In genomic region chr16:14301150-14302030, GRCh38 we compare ENCODE assay signal across 8 cellular contexts.
DNase-seq lines count a peak whose midpoint lies in the region; TF ChIP-seq lines count a peak whose summit lies in the region.

No MANE protein-coding gene starts in this region.

- intact Hi-C loops in Caco-2 (cut with micrococcal nuclease; ENCODE audit: unreplicated experiment): loop anchor here (1.0 to 2.0 kb wide), 2 partner anchors 63 to 228 kb away; no protein-coding TSS in a partner anchor
- intact Hi-C loops in activated CD4-positive, alpha-beta memory T cell treated with anti-CD3 and anti-CD28 coated beads for 36 hours (cut with micrococcal nuclease): loop anchor here (1.0 to 2.0 kb wide), 2 partner anchors 228 to 329 kb away; partner anchors contain the start of gene PARN

- POLR2A ChIA-PET in Caco-2 (lab: Charles Lee): no interaction called here
- POLR2A ChIA-PET in activated CD4-positive, alpha-beta memory T cell treated with anti-CD3 and anti-CD28 coated beads for 36 hours (lab: Charles Lee): no interaction called here

- H3K14ac ChIP-seq in trophoblast cell (ENCODE audit: low read length): peak overlapping the region; percentile 60

- H3K4me3 ChIP-seq in Caco-2 (ENCODE audit: low read depth, low read length) (peak overlapping the region; percentile 78), HFF-Myc (replicated peaks; ENCODE audit: low read depth, low read length) (peak overlapping the region; percentile 44), fibroblast of pulmonary artery (replicated peaks; ENCODE audit: low read depth, low read length) (peak overlapping the region; percentile 56), trophoblast cell (ENCODE audit: low read depth, low read length) (peak overlapping the region; percentile 69)

- H3K4me1 ChIP-seq in Caco-2: 0 out of 2 replicates have a peak, but pooled peaks cover 3% of the 10 kb centered on the region
- H3K4me1 ChIP-seq in trophoblast cell (ENCODE audit: control insufficient read depth in 1 of 2, insufficient read depth in 2 of 2, low read length in 2 of 2): peaks cover 5 to 6% of the 10 kb centered on the region in 2 experiments

- H4K91ac ChIP-seq in trophoblast cell (ENCODE audit: low read depth, low read length): peak overlapping the region; percentile 76

- H3K36me3 Mint-ChIP-seq in Caco-2 (ENCODE audit: insufficient read depth, unreplicated experiment): no peaks in the 10 kb centered on the region
- H3K36me3 Mint-ChIP-seq in activated CD4-positive, alpha-beta memory T cell treated with anti-CD3 and anti-CD28 coated beads for 36 hours: no peaks in the 10 kb centered on the region

- H3K4me3 Mint-ChIP-seq in Caco-2 (ENCODE audit: unreplicated experiment): peak overlapping the region; percentile 75
- peak overlapping the region; percentile 55 for H3K4me3 Mint-ChIP-seq in activated CD4-positive, alpha-beta memory T cell treated with anti-CD3 and anti-CD28 coated beads for 36 hours

- H3K27ac ChIP-seq in trophoblast cell (ENCODE audit: low read depth, low read length): peak overlapping the region; percentile 73

- peak overlapping the region; percentile 50 for H3K9ac ChIP-seq in trophoblast cell (ENCODE audit: low read length)

- peak overlapping the region; percentile 87 for H4K8ac ChIP-seq in trophoblast cell (ENCODE audit: low read depth, low read length)

- peak overlapping the region; percentile 74 for H2AFZ ChIP-seq in trophoblast cell (ENCODE audit: insufficient read depth, low read length, poor library complexity)

- H3K27me3 ChIP-seq in Caco-2 (replicated peaks; ENCODE audit: control insufficient read depth, insufficient read depth, low read length) (no peaks in the 10 kb centered on the region), trophoblast cell (ENCODE audit: insufficient read depth, low read length) (no peaks in the 10 kb centered on the region)

- peak overlapping the region; percentile 93 for H3K4me2 ChIP-seq in trophoblast cell (ENCODE audit: low read length)

- peak overlapping the region; percentile 73 for H4K12ac ChIP-seq in trophoblast cell (ENCODE audit: low read depth, low read length)

- H3K9me3 ChIP-seq in Caco-2 (no peaks in the 10 kb centered on the region), trophoblast cell (ENCODE audit: insufficient read depth, low read depth, low read length) (peaks cover 2% of the 10 kb centered on the region)

- DNase-seq in Caco-2 (peak in 1 of 2 experiments; percentile 17), HFF-Myc (ENCODE audit: extremely low read depth, low read depth) (no peak), fibroblast of pulmonary artery (ENCODE audit: low read depth) (no peak), trophoblast cell (peak; percentile 23 to 56), inferior parietal cortex (ENCODE audit: extremely low spot score) (no peak), Kasumi-1 (lab: John Stamatoyannopoulos, UW) (no peak), NK-92 (lab: John Stamatoyannopoulos, UW; ENCODE audit: unreplicated experiment) (no peak)
- DNase-seq in activated CD4-positive, alpha-beta memory T cell treated with anti-CD3 and anti-CD28 coated beads for 36 hours: peak; percentile 35

- no peak overlapping the region for H3K23ac ChIP-seq in trophoblast cell (ENCODE audit: low read length)

- peak overlapping the region; percentile 59 for H2AK5ac ChIP-seq in trophoblast cell (ENCODE audit: low read length)

- no peaks in the 10 kb centered on the region for H3K4me1 Mint-ChIP-seq in Caco-2 (ENCODE audit: low read depth, unreplicated experiment)
- H3K4me1 Mint-ChIP-seq in activated CD4-positive, alpha-beta memory T cell treated with anti-CD3 and anti-CD28 coated beads for 36 hours (ENCODE audit: low read depth): peaks cover 8% of the 10 kb centered on the region

- peaks cover 16% of the 10 kb centered on the region for H3K79me1 ChIP-seq in trophoblast cell (ENCODE audit: low read length)

- WGBS in trophoblast cell (ENCODE audit: extremely low coverage, insufficient coverage, insufficient read length): no CpG with 5 or more reads among the region's 34 CpGs

- TF ChIP-seq CTCF in Caco-2 (IDR thresholded peaks at IDR 0.05; ENCODE audit: insufficient read depth in 1 of 2, low read depth in 1 of 2, low read length in 1 of 2, severe bottlenecking in 1 of 2, unreplicated experiment in 1 of 2) (no peak), HFF-Myc (IDR thresholded peaks at IDR 0.05; ENCODE audit: low read depth, low read length, missing control alignments) (no peak), fibroblast of pulmonary artery (IDR thresholded peaks at IDR 0.05; ENCODE audit: low read length, missing control alignments) (no peak)

- H3K4ac ChIP-seq in trophoblast cell (ENCODE audit: low read depth, low read length): peak overlapping the region; percentile 38

- no TSS peak for BruUV-seq in Caco-2 (replicated peaks; lab: Mats Ljungman, UMichigan)

- H2BK120ac ChIP-seq in trophoblast cell (ENCODE audit: insufficient read depth, low read length, poor library complexity): peak overlapping the region; percentile 75

- CTCF ChIA-PET in Caco-2 (lab: Charles Lee): interaction anchor here (0.6 to 0.7 kb wide), 3 partner anchors 16 to 381 kb away, joined by 3 to 5 read pairs (median 3); partner anchors contain the start of gene ERCC4
- CTCF ChIA-PET in activated CD4-positive, alpha-beta memory T cell treated with anti-CD3 and anti-CD28 coated beads for 36 hours (lab: Charles Lee): interaction anchor here (0.6 to 3.2 kb wide), 5 partner anchors 69 to 316 kb away, joined by 3 to 16 read pairs (median 3); no protein-coding TSS in a partner anchor

- H3K27ac Mint-ChIP-seq in Caco-2 (ENCODE audit: unreplicated experiment): no peak overlapping the region
- H3K27ac Mint-ChIP-seq in activated CD4-positive, alpha-beta memory T cell treated with anti-CD3 and anti-CD28 coated beads for 36 hours: no peak overlapping the region

- H3K79me2 ChIP-seq in trophoblast cell (ENCODE audit: control insufficient read depth, insufficient read depth, low read length, poor library complexity): peaks cover 20% of the 10 kb centered on the region

- no peaks in the 10 kb centered on the region for H3K27me3 Mint-ChIP-seq in Caco-2 (ENCODE audit: insufficient read depth, unreplicated experiment)
- H3K27me3 Mint-ChIP-seq in activated CD4-positive, alpha-beta memory T cell treated with anti-CD3 and anti-CD28 coated beads for 36 hours: peaks cover 10% of the 10 kb centered on the region

- H2BK5ac ChIP-seq in trophoblast cell (ENCODE audit: low read depth, low read length, poor library complexity): peak overlapping the region; percentile 77

- H2BK12ac ChIP-seq in trophoblast cell (ENCODE audit: low read length): peak overlapping the region; percentile 82

- peak overlapping the region; percentile 93 for H3K18ac ChIP-seq in trophoblast cell (ENCODE audit: low read length)

- H3K9me3 Mint-ChIP-seq in Caco-2 (ENCODE audit: unreplicated experiment): no peaks in the 10 kb centered on the region
- no peaks in the 10 kb centered on the region for H3K9me3 Mint-ChIP-seq in activated CD4-positive, alpha-beta memory T cell treated with anti-CD3 and anti-CD28 coated beads for 36 hours

- H3K36me3 ChIP-seq in Caco-2 (ENCODE audit: control insufficient read depth, insufficient read depth, low read length): no peaks in the 10 kb centered on the region
- no peaks in the 10 kb centered on the region for H3K36me3 ChIP-seq in trophoblast cell (ENCODE audit: control insufficient read depth in 1 of 2, insufficient read depth in 2 of 2, low read length in 2 of 2)

Comparison
In these comparisons a context has a peak if more than half of its experiments do, and no peak if none do; other contexts are left out.
1. DNase-seq: peak in activated CD4-positive, alpha-beta memory T cell treated with anti-CD3 and anti-CD28 coated beads for 36 hours (single experiment) and trophoblast cell (2 of 2); none in HFF-Myc (single experiment), fibroblast of pulmonary artery (single experiment), inferior parietal cortex (single experiment), Kasumi-1 (0 of 2) and NK-92 (single experiment).
2. Peak in every context shown above with its lines, with median percentiles within 50 percentile points of each other: H3K4me3 ChIP-seq.